8 cellular contexts compared by ENCODE assay signal in genomic region chr3:44235604-44236484, GRCh38. TPM values are rescaled to one million over a fixed set of nuclear protein-coding genes. Genes with fewer than 3 reads are reported as not detected.
DNase-seq lines count a peak whose midpoint lies in the region; ATAC-seq, FAIRE-seq and TF ChIP-seq lines count a peak whose summit lies in the region.

No MANE protein-coding gene starts in this region.

- TF ChIP-seq POLR2A in GM12892 (IDR thresholded peaks at IDR 0.05; ENCODE audit: low read depth, low read length) = no peak
- no peak for TF ChIP-seq POLR2A in upper lobe of left lung (IDR thresholded peaks at IDR 0.05)

- WGBS in pancreas, 2 donors = 20 to 22% methylated on average over 16 of the region's 16 CpGs
- WGBS in upper lobe of left lung, 2 donors = 14 to 15% methylated on average over 16 of the region's 16 CpGs

- no peak overlapping the region for H3K4me3 Mint-ChIP-seq in activated naive CD8-positive, alpha-beta T cell treated with anti-CD3 and anti-CD28 coated beads for 36 hours

- H3K27ac ChIP-seq in SJCRH30 (no peak overlapping the region), pancreas (peak overlapping the region in 1 of 4 donors; percentile 31), upper lobe of left lung (peak overlapping the region; percentile 42 to 75 (median 68))

- TF ChIP-seq CTCF in pancreas (IDR thresholded peaks at IDR 0.05) = peak; percentile 50 to 68 (median 64)
- peak; percentile 44 to 66 (median 62) for TF ChIP-seq CTCF in upper lobe of left lung (IDR thresholded peaks at IDR 0.05)

- ATAC-seq in pancreas (peak; percentile 98 to 100 (median 99)), upper lobe of left lung (ENCODE audit: low FRiP score in 2 of 2) (peak; percentile 90 to 97)

- H3K27me3 ChIP-seq in SJCRH30 = no peaks in the 10 kb centered on the region
- no peaks in the 10 kb centered on the region for H3K27me3 ChIP-seq in pancreas
- no peaks in the 10 kb centered on the region for H3K27me3 ChIP-seq in upper lobe of left lung

- no peak for TF ChIP-seq EP300 in upper lobe of left lung (IDR thresholded peaks at IDR 0.05)

- peak; percentile 67 for FAIRE-seq in GM12892 (lab: Jason Lieb, UNC)
- peak; percentile 98 for FAIRE-seq in pancreas (lab: Jason Lieb, UNC)

- no peaks in the 10 kb centered on the region for H3K9me3 ChIP-seq in SJCRH30 (replicated peaks)
- H3K9me3 ChIP-seq in pancreas = no peaks in the 10 kb centered on the region
- no peaks in the 10 kb centered on the region for H3K9me3 ChIP-seq in upper lobe of left lung

- peaks cover 16% of the 10 kb centered on the region for H3K27me3 Mint-ChIP-seq in activated naive CD8-positive, alpha-beta T cell treated with anti-CD3 and anti-CD28 coated beads for 36 hours

- H3K27ac Mint-ChIP-seq in activated naive CD8-positive, alpha-beta T cell treated with anti-CD3 and anti-CD28 coated beads for 36 hours = no peak overlapping the region

- intact Hi-C loops in head of caudate nucleus (cut with DNase I) = no loop called here
- intact Hi-C loops in pancreas (cut with DNase I) = no loop called here

- H3K36me3 ChIP-seq in SJCRH30 (no peaks in the 10 kb centered on the region), pancreas (no peaks in the 10 kb centered on the region), upper lobe of left lung (no peaks in the 10 kb centered on the region)

- peak; percentile 83 for DNase-seq in A172 (ENCODE audit: low spot score)
- DNase-seq in GM12892 (ENCODE audit: insufficient read length) = peak; percentile 16
- DNase-seq in LHCN-M2 (ENCODE audit: low read depth) = peak; percentile 79
- DNase-seq in SJCRH30 = peak; percentile 27 to 61
- peak; percentile 46 for DNase-seq in activated naive CD8-positive, alpha-beta T cell treated with anti-CD3 and anti-CD28 coated beads for 36 hours
- peak; percentile 31 to 89 (median 66) for DNase-seq in head of caudate nucleus
- peak; percentile 43 to 68 (median 52) for DNase-seq in pancreas
- DNase-seq in upper lobe of left lung = peak in 1 of 2 donors; percentile 84

- no peaks in the 10 kb centered on the region for H3K4me1 ChIP-seq in SJCRH30
- peaks cover 0 to 5% (median 0%) of the 10 kb centered on the region in 3 donors for H3K4me1 ChIP-seq in pancreas
- peaks cover 0 to 12% (median 4%) of the 10 kb centered on the region in 4 donors for H3K4me1 ChIP-seq in upper lobe of left lung

- no peaks in the 10 kb centered on the region for H3K36me3 Mint-ChIP-seq in activated naive CD8-positive, alpha-beta T cell treated with anti-CD3 and anti-CD28 coated beads for 36 hours

- H3K9me3 Mint-ChIP-seq in activated naive CD8-positive, alpha-beta T cell treated with anti-CD3 and anti-CD28 coated beads for 36 hours = no peaks in the 10 kb centered on the region

- H3K4me3 ChIP-seq in SJCRH30 (no peak overlapping the region), pancreas (peak overlapping the region in 1 of 4 donors; percentile 11), upper lobe of left lung (no peak overlapping the region)

- H3K4me1 Mint-ChIP-seq in activated naive CD8-positive, alpha-beta T cell treated with anti-CD3 and anti-CD28 coated beads for 36 hours = peaks cover 15% of the 10 kb centered on the region

RNA-seq across cellular contexts. Expression of gene TOPAZ1, which starts 5.8 kb away (rescaled TPM):
- not detected in 2 replicates for total RNA-seq in A172 (2014; rRNA removed; shearing (Covaris generic))
- not detected for polyA plus RNA-seq in GM12892 (2012; ENCODE audit: missing spikeins)
- total RNA-seq in LHCN-M2 (2014; rRNA removed) = not detected in 2 replicates
- not detected for polyA plus RNA-seq in LHCN-M2 (2012)
- 0.10 and 0.12 TPM in 2 replicates for total RNA-seq in SJCRH30 (2014; rRNA removed; shearing (Covaris generic))
- total RNA-seq in activated naive CD8-positive, alpha-beta T cell treated with anti-CD3 and anti-CD28 coated beads for 36 hours = not detected
- not detected for total RNA-seq in pancreas
- polyA plus RNA-seq in pancreas = not detected
- total RNA-seq in upper lobe of left lung = not detected
